39 cellular contexts compared by ENCODE assay signal in the genomic region with DNA sequence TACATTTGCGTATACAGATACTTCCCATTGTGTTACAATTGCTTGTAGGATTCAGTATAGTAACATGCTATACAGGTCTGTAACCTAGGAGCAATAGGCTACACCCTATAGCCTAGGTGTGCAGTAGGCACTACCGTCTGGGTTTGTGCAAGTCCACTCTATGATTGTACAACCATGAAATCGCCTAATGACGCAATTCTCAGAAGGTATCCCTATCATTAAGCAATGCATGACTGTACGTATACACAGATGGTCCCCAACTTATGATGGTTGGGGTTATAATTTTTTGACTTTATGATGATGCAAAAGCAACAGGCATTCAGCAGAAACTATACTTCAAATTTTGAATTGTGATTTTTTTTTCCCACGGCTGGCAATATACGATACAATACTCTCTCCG.
"Had no signal": no experiment of that assay in that cellular context is flagged by ENCODE, and none has a peak within 500 bp of the region (broad histone marks: within the 10 kb centered on the region; RNA-seq: fewer than 3 reads in every experiment).

No MANE protein-coding gene starts in this region.

- H3K9me3 ChIP-seq: adrenal gland, ascending aorta, body of pancreas had no signal

- H3K4me1 Mint-ChIP-seq: activated naive CD4-positive, alpha-beta T cell treated with anti-CD3 and anti-CD28 coated beads, Interleukin-2, amount 10 ng/mL, durations not matched to agents 7 days and 5 days; activated naive CD4-positive, alpha-beta T cell treated with anti-CD3 and anti-CD28 coated beads, Interleukin-2, amount 50 U/mL, for 24 hours; activated naive CD8-positive, alpha-beta T cell treated with anti-CD3 and anti-CD28 coated beads for 36 hours; activated naive CD8-positive, alpha-beta T cell treated with anti-CD3 and anti-CD28 coated beads, Interleukin-2, amount 10 ng/mL, durations not matched to agents 7 days and 5 days; activated naive CD8-positive, alpha-beta T cell treated with anti-CD3 and anti-CD28 coated beads, Interleukin-2, amount 50 U/mL, for 24 hours; activated T-helper 17 cell treated with anti-CD3 and anti-CD28 coated beads, Interleukin-2, amount 50 U/mL, for 72 hours; brain; central memory CD8-positive, alpha-beta T cell had no signal

- H3K27me3 Mint-ChIP-seq: activated naive CD4-positive, alpha-beta T cell treated with anti-CD3 and anti-CD28 coated beads, Interleukin-2, amount 10 ng/mL, durations not matched to agents 7 days and 5 days; activated naive CD4-positive, alpha-beta T cell treated with anti-CD3 and anti-CD28 coated beads, Interleukin-2, amount 50 U/mL, for 24 hours; activated naive CD8-positive, alpha-beta T cell treated with anti-CD3 and anti-CD28 coated beads, Interleukin-2, amount 10 ng/mL, durations not matched to agents 7 days and 5 days; activated naive CD8-positive, alpha-beta T cell treated with anti-CD3 and anti-CD28 coated beads, Interleukin-2, amount 50 U/mL, for 24 hours; activated T-cell treated with anti-CD3 and anti-CD28 coated beads, Interleukin-2, amount 50 U/mL, for 24 hours; activated T-helper 17 cell treated with anti-CD3 and anti-CD28 coated beads, Interleukin-2, amount 50 U/mL, for 72 hours; central memory CD8-positive, alpha-beta T cell had no signal

- H3K27ac ChIP-seq: adrenal gland, ascending aorta, body of pancreas, brain microvascular endothelial cell, cardiac muscle cell had no signal

- H3K4me3 Mint-ChIP-seq: activated naive CD4-positive, alpha-beta T cell treated with anti-CD3 and anti-CD28 coated beads for 36 hours; activated naive CD4-positive, alpha-beta T cell treated with anti-CD3 and anti-CD28 coated beads, Interleukin-2, amount 10 ng/mL, durations not matched to agents 7 days and 5 days; activated naive CD4-positive, alpha-beta T cell treated with anti-CD3 and anti-CD28 coated beads, Interleukin-2, amount 50 U/mL, for 24 hours; activated naive CD8-positive, alpha-beta T cell; activated naive CD8-positive, alpha-beta T cell treated with anti-CD3 and anti-CD28 coated beads for 36 hours; activated naive CD8-positive, alpha-beta T cell treated with anti-CD3 and anti-CD28 coated beads, Interleukin-2, amount 10 ng/mL, durations not matched to agents 7 days and 5 days; activated naive CD8-positive, alpha-beta T cell treated with anti-CD3 and anti-CD28 coated beads, Interleukin-2, amount 50 U/mL, for 24 hours; activated T-cell treated with anti-CD3 and anti-CD28 coated beads, Interleukin-2, amount 50 U/mL, for 24 hours; activated T-cell treated with anti-CD3 and anti-CD28 coated beads, Interleukin-2, amount 50 U/mL, for 4 hours; activated T-cell treated with anti-CD3 and anti-CD28 coated beads, Interleukin-2, amount 50 U/mL, for 72 hours; activated T-helper 1 cell treated with anti-CD3 and anti-CD28 coated beads, Interleukin-12 subunit alpha, Interleukin-12 subunit beta, Interleukin-2, Interleukin-4 antibody, amounts not matched to agents 30 ng/mL and 10 ng/mL and 1 ng/mL, durations not matched to agents 14 hours and 24 hours and 36 hours; activated T-helper 17 cell treated with anti-CD3 and anti-CD28 coated beads, Interleukin-2, amount 50 U/mL, for 72 hours; brain; central memory CD8-positive, alpha-beta T cell had no signal

- H3K36me3 Mint-ChIP-seq: activated naive CD4-positive, alpha-beta T cell treated with anti-CD3 and anti-CD28 coated beads, Interleukin-2, amount 10 ng/mL, durations not matched to agents 7 days and 5 days; activated naive CD8-positive, alpha-beta T cell treated with anti-CD3 and anti-CD28 coated beads, Interleukin-2, amount 10 ng/mL, durations not matched to agents 7 days and 5 days; brain had no signal

- FAIRE-seq: astrocyte, bronchial epithelial cell had no signal

- H3K4me1 ChIP-seq: adrenal gland, ascending aorta, body of pancreas had no signal

- H3K27ac Mint-ChIP-seq: activated naive CD4-positive, alpha-beta T cell treated with anti-CD3 and anti-CD28 coated beads for 36 hours; activated naive CD4-positive, alpha-beta T cell treated with anti-CD3 and anti-CD28 coated beads, Interleukin-2, amount 10 ng/mL, durations not matched to agents 7 days and 5 days; activated naive CD4-positive, alpha-beta T cell treated with anti-CD3 and anti-CD28 coated beads, Interleukin-2, amount 50 U/mL, for 24 hours; activated naive CD4-positive, alpha-beta T cell treated with anti-CD3 and anti-CD28 coated beads, Interleukin-2, amount 50 U/mL, for 72 hours; activated naive CD8-positive, alpha-beta T cell; activated naive CD8-positive, alpha-beta T cell treated with anti-CD3 and anti-CD28 coated beads for 36 hours; activated naive CD8-positive, alpha-beta T cell treated with anti-CD3 and anti-CD28 coated beads, Interleukin-2, amount 10 ng/mL, durations not matched to agents 7 days and 5 days; activated naive CD8-positive, alpha-beta T cell treated with anti-CD3 and anti-CD28 coated beads, Interleukin-2, amount 50 U/mL, for 24 hours; activated T-cell treated with anti-CD3 and anti-CD28 coated beads, Interleukin-2, amount 50 U/mL, for 24 hours; activated T-cell treated with anti-CD3 and anti-CD28 coated beads, Interleukin-2, amount 50 U/mL, for 72 hours; activated T-helper 1 cell treated with anti-CD3 and anti-CD28 coated beads, Interleukin-12 subunit alpha, Interleukin-12 subunit beta, Interleukin-2, Interleukin-4 antibody, amounts not matched to agents 30 ng/mL and 10 ng/mL and 1 ng/mL, durations not matched to agents 14 hours and 24 hours and 36 hours; activated T-helper 17 cell treated with anti-CD3 and anti-CD28 coated beads, Interleukin-2, amount 50 U/mL, for 72 hours; activated T-helper 2 cell treated with anti-CD3 and anti-CD28 coated beads, Interferon-gamma antibody, Interleukin-2, Interleukin-4, amounts not matched to agents 10 μg/mL and 5 μg/mL and 100 μg/mL, durations not matched to agents 14 hours and 24 hours and 36 hours; brain had no signal

- ATAC-seq: activated naive CD4-positive, alpha-beta T cell treated with anti-CD3 and anti-CD28 coated beads, Interleukin-2, amount 50 U/mL, for 72 hours; activated naive CD8-positive, alpha-beta T cell treated with anti-CD3 and anti-CD28 coated beads, Interleukin-2, amount 50 U/mL, for 24 hours; activated T-cell treated with anti-CD3 and anti-CD28 coated beads, Interleukin-2, amount 50 U/mL, for 4 hours; activated T-cell treated with anti-CD3 and anti-CD28 coated beads, Interleukin-2, amount 50 U/mL, for 72 hours; activated T-helper 17 cell treated with anti-CD3 and anti-CD28 coated beads, Interleukin-2, amount 50 U/mL, for 72 hours; body of pancreas had no signal

- H3K4me3 ChIP-seq: adrenal gland, ascending aorta, body of pancreas, cardiac muscle cell had no signal

- H3K36me3 ChIP-seq: adrenal gland, ascending aorta, brain microvascular endothelial cell, cardiac muscle cell had no signal

- DNase-seq: activated effector memory CD4-positive, alpha-beta T cell treated with anti-CD3 and anti-CD28 coated beads, Interleukin-2, amount 50 U/mL, for 16 hours; activated effector memory CD4-positive, alpha-beta T cell treated with Interleukin-2 at 50 U/mL for 16 hours; activated gamma-delta T cell; activated gamma-delta T cell treated with Interleukin-2 at 50 U/mL for 16 hours; activated naive CD4-positive, alpha-beta T cell; activated naive CD4-positive, alpha-beta T cell treated with anti-CD3 and anti-CD28 coated beads for 36 hours; activated naive CD4-positive, alpha-beta T cell treated with anti-CD3 and anti-CD28 coated beads, Interleukin-2, amount 10 ng/mL, durations not matched to agents 7 days and 5 days; activated naive CD4-positive, alpha-beta T cell treated with anti-CD3 and anti-CD28 coated beads, Interleukin-2, amount 50 U/mL, for 16 hours; activated naive CD4-positive, alpha-beta T cell treated with Interleukin-2 at 50 U/mL for 16 hours; activated naive CD8-positive, alpha-beta T cell treated with anti-CD3 and anti-CD28 coated beads for 36 hours; activated naive CD8-positive, alpha-beta T cell treated with anti-CD3 and anti-CD28 coated beads, Interleukin-2, amount 10 ng/mL, durations not matched to agents 7 days and 5 days; activated naive CD8-positive, alpha-beta T cell treated with anti-CD3 and anti-CD28 coated beads, Interleukin-2, amount 50 U/mL, for 24 hours; activated T-cell treated with anti-CD3 and anti-CD28 coated beads, Interleukin-2, amount 50 U/mL, for 1 hour; activated T-cell treated with anti-CD3 and anti-CD28 coated beads, Interleukin-2, amount 50 U/mL, for 24 hours; activated T-cell treated with anti-CD3 and anti-CD28 coated beads, Interleukin-2, amount 50 U/mL, for 4 hours; activated T-cell treated with anti-CD3 and anti-CD28 coated beads, Interleukin-2, amount 50 U/mL, for 48 hours; activated T-cell treated with anti-CD3 and anti-CD28 coated beads, Interleukin-2, amount 50 U/mL, for 72 hours; adrenal gland; amniotic stem cell; amygdala; anterior cingulate cortex; aorta; body of pancreas; brain microvascular endothelial cell; caudate nucleus; central memory CD4-positive, alpha-beta T cell; cerebellar nuclear complex had no signal

- H3K27me3 ChIP-seq: adrenal gland, ascending aorta, body of pancreas, brain microvascular endothelial cell, cardiac muscle cell had no signal
